ENCODE assay signal across 1 cellular context in the genomic region with DNA sequence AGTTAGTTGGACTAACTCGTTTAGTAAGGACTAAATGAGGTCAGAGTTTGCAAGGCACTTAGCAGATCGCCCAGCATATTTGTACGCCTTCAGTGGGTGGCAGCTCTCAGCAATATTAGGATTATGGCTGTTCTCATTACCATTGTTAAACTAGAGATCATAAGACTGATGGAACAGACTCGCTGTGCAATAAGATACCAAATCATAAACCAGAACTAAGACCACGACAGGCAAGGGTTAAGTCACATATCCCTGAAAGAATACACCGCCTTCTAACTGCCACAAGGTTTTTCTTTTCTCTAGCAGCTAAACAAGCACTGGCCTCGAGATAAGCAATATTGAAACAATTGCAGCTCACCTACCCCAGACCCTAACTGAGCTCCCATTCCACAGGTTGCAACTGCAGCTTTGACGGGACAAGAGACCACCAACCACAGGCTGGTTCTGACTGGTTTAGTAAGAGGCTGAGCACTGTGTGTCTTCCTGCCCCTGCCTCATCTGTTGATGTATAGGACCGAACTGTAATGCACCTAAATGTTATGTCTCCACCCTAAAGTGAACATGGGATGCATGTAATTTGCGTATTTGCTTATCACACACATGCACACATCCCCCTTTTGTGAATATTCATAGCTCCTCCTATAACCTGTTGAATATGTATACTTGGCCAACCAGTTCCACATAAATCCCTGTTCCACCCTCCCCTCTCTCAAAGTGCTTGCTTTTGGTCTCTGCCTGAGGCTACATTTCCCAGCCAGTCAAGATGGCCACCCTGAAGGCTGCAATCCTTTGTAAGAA.
TF ChIP-seq lines count a peak whose summit lies in the region.

No MANE protein-coding gene starts in this region.

TF ChIP-seq in K562, 482 proteins besides CTCF, POLR2A, EP300 and RAD21 (continued from another document):
- TF ChIP-seq NR2F6 (CRISPR knock-in tag; IDR thresholded peaks at IDR 0.05): no peak
- peak; percentile 60 for TF ChIP-seq KDM5B (IDR thresholded peaks at IDR 0.05; ENCODE audit: insufficient replicate concordance, low read depth, low read length)
- TF ChIP-seq POLR2B (IDR thresholded peaks at IDR 0.05; ENCODE audit: low read depth, partially characterized antibody): no peak
- no peak for TF ChIP-seq HMG20B (CRISPR knock-in tag; IDR thresholded peaks at IDR 0.05)
- TF ChIP-seq NR3C1 (CRISPR knock-in tag; IDR thresholded peaks at IDR 0.05): no peak
- TF ChIP-seq ADNP (tag; IDR thresholded peaks at IDR 0.05): no peak
- no peak for TF ChIP-seq LCOR (CRISPR knock-in tag; IDR thresholded peaks at IDR 0.05)
- TF ChIP-seq XRCC4 (IDR thresholded peaks at IDR 0.05; ENCODE audit: extremely low read depth, insufficient read depth, insufficient read length): no peak
- peak; percentile 91 for TF ChIP-seq TBP (optimal IDR thresholded peaks at IDR 0.05; ENCODE audit: low read depth, low read length)
- TF ChIP-seq, protein P1, sequence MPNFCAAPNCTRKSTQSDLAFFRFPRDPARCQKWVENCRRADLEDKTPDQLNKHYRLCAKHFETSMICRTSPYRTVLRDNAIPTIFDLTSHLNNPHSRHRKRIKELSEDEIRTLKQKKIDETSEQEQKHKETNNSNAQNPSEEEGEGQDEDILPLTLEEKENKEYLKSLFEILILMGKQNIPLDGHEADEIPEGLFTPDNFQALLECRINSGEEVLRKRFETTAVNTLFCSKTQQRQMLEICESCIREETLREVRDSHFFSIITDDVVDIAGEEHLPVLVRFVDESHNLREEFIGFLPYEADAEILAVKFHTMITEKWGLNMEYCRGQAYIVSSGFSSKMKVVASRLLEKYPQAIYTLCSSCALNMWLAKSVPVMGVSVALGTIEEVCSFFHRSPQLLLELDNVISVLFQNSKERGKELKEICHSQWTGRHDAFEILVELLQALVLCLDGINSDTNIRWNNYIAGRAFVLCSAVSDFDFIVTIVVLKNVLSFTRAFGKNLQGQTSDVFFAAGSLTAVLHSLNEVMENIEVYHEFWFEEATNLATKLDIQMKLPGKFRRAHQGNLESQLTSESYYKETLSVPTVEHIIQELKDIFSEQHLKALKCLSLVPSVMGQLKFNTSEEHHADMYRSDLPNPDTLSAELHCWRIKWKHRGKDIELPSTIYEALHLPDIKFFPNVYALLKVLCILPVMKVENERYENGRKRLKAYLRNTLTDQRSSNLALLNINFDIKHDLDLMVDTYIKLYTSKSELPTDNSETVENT (CRISPR knock-in tag; IDR thresholded peaks at IDR 0.05): no peak
- TF ChIP-seq, protein P2, sequence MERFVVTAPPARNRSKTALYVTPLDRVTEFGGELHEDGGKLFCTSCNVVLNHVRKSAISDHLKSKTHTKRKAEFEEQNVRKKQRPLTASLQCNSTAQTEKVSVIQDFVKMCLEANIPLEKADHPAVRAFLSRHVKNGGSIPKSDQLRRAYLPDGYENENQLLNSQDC (CRISPR knock-in tag; IDR thresholded peaks at IDR 0.05): 0 out of 2 replicates have a peak, but pooled peaks have one; percentile 73
- no peak for TF ChIP-seq HMGN3 (IDR thresholded peaks at IDR 0.05; ENCODE audit: borderline replicate concordance, extremely low read depth, insufficient read length, low read depth, low read length)
- TF ChIP-seq HSF4 (CRISPR knock-in tag; IDR thresholded peaks at IDR 0.05; ENCODE audit: borderline replicate concordance): no peak
- no peak for TF ChIP-seq NR2C2 (CRISPR knock-in tag; IDR thresholded peaks at IDR 0.05)
- TF ChIP-seq NR2C2 (tag; IDR thresholded peaks at IDR 0.05): no peak
- TF ChIP-seq ZNF146 (CRISPR knock-in tag; IDR thresholded peaks at IDR 0.05; ENCODE audit: unreplicated experiment): no peak
- no peak for TF ChIP-seq SRSF9 (IDR thresholded peaks at IDR 0.05; ENCODE audit: borderline replicate concordance, low read depth, low read length)
- TF ChIP-seq, protein P3, sequence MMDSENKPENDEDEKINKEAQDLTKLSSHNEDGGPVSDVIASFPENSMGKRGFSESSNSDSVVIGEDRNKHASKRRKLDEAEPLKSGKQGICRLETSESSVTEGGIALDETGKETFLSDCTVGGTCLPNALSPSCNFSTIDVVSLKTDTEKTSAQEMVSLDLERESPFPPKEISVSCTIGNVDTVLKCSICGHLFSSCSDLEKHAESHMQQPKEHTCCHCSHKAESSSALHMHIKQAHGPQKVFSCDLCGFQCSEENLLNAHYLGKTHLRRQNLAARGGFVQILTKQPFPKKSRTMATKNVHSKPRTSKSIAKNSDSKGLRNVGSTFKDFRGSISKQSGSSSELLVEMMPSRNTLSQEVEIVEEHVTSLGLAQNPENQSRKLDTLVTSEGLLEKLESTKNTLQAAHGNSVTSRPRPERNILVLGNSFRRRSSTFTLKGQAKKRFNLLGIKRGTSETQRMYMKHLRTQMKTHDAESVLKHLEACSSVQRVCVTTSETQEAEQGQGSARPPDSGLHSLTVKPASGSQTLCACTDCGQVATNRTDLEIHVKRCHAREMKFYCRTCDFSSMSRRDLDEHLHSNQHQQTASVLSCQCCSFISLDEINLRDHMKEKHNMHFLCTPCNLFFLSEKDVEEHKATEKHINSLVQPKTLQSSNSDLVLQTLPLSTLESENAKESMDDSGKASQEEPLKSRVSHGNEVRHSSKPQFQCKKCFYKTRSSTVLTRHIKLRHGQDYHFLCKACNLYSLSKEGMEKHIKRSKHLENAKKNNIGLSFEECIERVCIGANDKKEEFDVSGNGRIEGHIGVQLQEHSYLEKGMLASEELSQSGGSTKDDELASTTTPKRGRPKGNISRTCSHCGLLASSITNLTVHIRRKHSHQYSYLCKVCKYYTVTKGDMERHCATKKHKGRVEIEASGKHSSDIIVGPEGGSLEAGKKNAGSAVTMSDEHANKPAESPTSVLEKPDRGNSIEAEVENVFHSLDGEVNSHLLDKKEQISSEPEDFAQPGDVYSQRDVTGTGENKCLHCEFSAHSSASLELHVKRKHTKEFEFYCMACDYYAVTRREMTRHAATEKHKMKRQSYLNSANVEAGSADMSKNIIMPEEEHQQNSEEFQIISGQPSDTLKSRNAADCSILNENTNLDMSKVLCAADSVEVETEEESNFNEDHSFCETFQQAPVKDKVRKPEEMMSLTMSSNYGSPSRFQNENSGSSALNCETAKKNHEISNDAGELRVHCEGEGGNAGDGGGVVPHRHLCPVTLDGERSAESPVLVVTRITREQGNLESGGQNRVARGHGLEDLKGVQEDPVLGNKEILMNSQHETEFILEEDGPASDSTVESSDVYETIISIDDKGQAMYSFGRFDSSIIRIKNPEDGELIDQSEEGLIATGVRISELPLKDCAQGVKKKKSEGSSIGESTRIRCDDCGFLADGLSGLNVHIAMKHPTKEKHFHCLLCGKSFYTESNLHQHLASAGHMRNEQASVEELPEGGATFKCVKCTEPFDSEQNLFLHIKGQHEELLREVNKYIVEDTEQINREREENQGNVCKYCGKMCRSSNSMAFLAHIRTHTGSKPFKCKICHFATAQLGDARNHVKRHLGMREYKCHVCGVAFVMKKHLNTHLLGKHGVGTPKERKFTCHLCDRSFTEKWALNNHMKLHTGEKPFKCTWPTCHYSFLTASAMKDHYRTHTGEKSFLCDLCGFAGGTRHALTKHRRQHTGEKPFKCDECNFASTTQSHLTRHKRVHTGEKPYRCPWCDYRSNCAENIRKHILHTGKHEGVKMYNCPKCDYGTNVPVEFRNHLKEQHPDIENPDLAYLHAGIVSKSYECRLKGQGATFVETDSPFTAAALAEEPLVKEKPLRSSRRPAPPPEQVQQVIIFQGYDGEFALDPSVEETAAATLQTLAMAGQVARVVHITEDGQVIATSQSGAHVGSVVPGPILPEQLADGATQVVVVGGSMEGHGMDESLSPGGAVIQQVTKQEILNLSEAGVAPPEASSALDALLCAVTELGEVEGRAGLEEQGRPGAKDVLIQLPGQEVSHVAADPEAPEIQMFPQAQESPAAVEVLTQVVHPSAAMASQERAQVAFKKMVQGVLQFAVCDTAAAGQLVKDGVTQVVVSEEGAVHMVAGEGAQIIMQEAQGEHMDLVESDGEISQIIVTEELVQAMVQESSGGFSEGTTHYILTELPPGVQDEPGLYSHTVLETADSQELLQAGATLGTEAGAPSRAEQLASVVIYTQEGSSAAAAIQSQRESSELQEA (IDR thresholded peaks at IDR 0.05; ENCODE audit: low read depth): no peak
- no peak for TF ChIP-seq NFATC3 (IDR thresholded peaks at IDR 0.05)
- TF ChIP-seq GTF2F1 (IDR thresholded peaks at IDR 0.05; ENCODE audit: low read depth, low read length): peak; percentile 56; the same call in 1 of the 2 replicates
- TF ChIP-seq, protein P4, sequence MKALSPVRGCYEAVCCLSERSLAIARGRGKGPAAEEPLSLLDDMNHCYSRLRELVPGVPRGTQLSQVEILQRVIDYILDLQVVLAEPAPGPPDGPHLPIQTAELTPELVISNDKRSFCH (CRISPR knock-in tag; IDR thresholded peaks at IDR 0.05): no peak
- TF ChIP-seq, protein P4 (tag; IDR thresholded peaks at IDR 0.05): no peak
TF ChIP-seq in K562: peak in this region for 7.
